In the genomic region with DNA sequence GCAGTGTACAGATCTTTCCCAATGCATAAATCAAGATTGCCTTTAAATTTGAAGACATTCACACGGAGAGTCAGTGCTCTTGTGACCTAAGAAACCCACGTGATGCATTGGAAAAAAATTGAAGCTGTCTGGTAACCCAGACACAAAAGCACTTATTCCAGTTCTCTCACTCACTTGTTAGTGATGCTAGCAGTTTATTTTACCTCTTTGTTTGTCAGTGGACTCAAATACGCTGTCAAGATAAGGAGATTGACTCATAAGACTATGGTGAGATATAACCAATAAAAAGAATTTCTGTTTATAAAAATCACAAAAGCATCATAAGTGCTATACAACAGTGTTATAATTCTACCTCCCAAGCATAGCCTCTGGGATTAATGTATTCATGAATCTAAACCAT, we compare ENCODE assay signal across 12 cellular contexts.
DNase-seq lines count a peak whose midpoint lies in the region; ATAC-seq lines count a peak whose summit lies in the region.
"Had no signal": no experiment of that assay in that cellular context is flagged by ENCODE, and none has a peak within 500 bp of the region (broad histone marks: within the 10 kb centered on the region; RNA-seq: fewer than 3 reads in every experiment).

No MANE protein-coding gene starts in this region.

- DNase-seq in NCI-H460 (ENCODE audit: extremely low read depth, low read depth) (peak; percentile 13), astrocyte of the hippocampus (ENCODE audit: low read depth, low spot score) (peak; percentile 30), non-pigmented ciliary epithelial cell (ENCODE audit: low read depth) (peak; percentile 19), NCI-H1694 (lab: John Stamatoyannopoulos, UW) (no peak), AG08396 (ENCODE audit: low spot score) (no peak)
- DNase-seq: ACHN; Caco-2; CD4-positive, alpha-beta T cell; GOT3; H9 had no signal

- ATAC-seq in HG03196 (IDR thresholded peaks at IDR 0.05; ENCODE audit: unreplicated experiment), result no peak
- ATAC-seq: HepG2 had no signal

Comparison
In these comparisons a context has a peak if more than half of its experiments do, and no peak if none do; other contexts are left out.
1. DNase-seq: peak in NCI-H460 (single experiment), astrocyte of the hippocampus (single experiment) and non-pigmented ciliary epithelial cell (single experiment); none in NCI-H1694 (single experiment) and AG08396 (single experiment).